30 cellular contexts compared by ENCODE assay signal in genomic region chr10:101771380-101771779, GRCh38. TPM values are rescaled to one million over a fixed set of nuclear protein-coding genes. Genes with fewer than 3 reads are reported as not detected.
"Had no signal": no experiment of that assay in that cellular context is flagged by ENCODE, and none has a peak within 500 bp of the region (broad histone marks: within the 10 kb centered on the region; RNA-seq: fewer than 3 reads in every experiment).

No MANE protein-coding gene starts in this region.

- H3K27ac ChIP-seq: breast epithelium, KMS-11 had no signal

- H3K4me1 Mint-ChIP-seq: activated CD4-positive, alpha-beta T cell treated with anti-CD3 and anti-CD28 coated beads, Interleukin-2, amount 10 ng/mL, durations not matched to agents 24 days and 14 days had no signal

- H3K4me3 Mint-ChIP-seq: activated CD4-positive, alpha-beta T cell treated with anti-CD3 and anti-CD28 coated beads, Interleukin-2, amount 10 ng/mL, durations not matched to agents 24 days and 14 days; activated CD8-positive, alpha-beta memory T cell treated with anti-CD3 and anti-CD28 coated beads, Interleukin-2, amount 10 ng/mL, durations not matched to agents 7 days and 5 days; activated naive CD4-positive, alpha-beta T cell treated with anti-CD3 and anti-CD28 coated beads, Interleukin-2, amount 50 U/mL, for 24 hours; activated T-cell treated with anti-CD3 and anti-CD28 coated beads, Interleukin-2, amount 50 U/mL, for 24 hours; activated T-helper 1 cell treated with anti-CD3 and anti-CD28 coated beads, Interleukin-12 subunit alpha, Interleukin-12 subunit beta, Interleukin-2, Interleukin-4 antibody, amounts not matched to agents 30 ng/mL and 10 ng/mL and 1 ng/mL, durations not matched to agents 14 hours and 24 hours and 36 hours; T-helper 1 cell treated with Interleukin-12 subunit alpha and Interleukin-12 subunit beta and Interleukin-4 antibody, amounts not matched to agents 30 μg/mL and 1 μg/mL, for 36 hours; WTC11 had no signal

- H3K4me2 ChIP-seq: KMS-11 had no signal

- H3K9me3 Mint-ChIP-seq: activated CD4-positive, alpha-beta T cell treated with anti-CD3 and anti-CD28 coated beads, Interleukin-2, amount 10 ng/mL, durations not matched to agents 24 days and 14 days; activated naive CD4-positive, alpha-beta T cell treated with anti-CD3 and anti-CD28 coated beads, Interleukin-2, amount 50 U/mL, for 24 hours; activated T-cell treated with anti-CD3 and anti-CD28 coated beads, Interleukin-2, amount 50 U/mL, for 24 hours; activated T-helper 1 cell treated with anti-CD3 and anti-CD28 coated beads, Interleukin-12 subunit alpha, Interleukin-12 subunit beta, Interleukin-2, Interleukin-4 antibody, amounts not matched to agents 30 ng/mL and 10 ng/mL and 1 ng/mL, durations not matched to agents 14 hours and 24 hours and 36 hours; T-helper 1 cell treated with Interleukin-12 subunit alpha and Interleukin-12 subunit beta and Interleukin-4 antibody, amounts not matched to agents 30 μg/mL and 1 μg/mL, for 36 hours; WTC11 had no signal

- DNase-seq: activated CD4-positive, alpha-beta T cell treated with anti-CD3 and anti-CD28 coated beads for 1 hour; activated CD4-positive, alpha-beta T cell treated with anti-CD3 and anti-CD28 coated beads, Interleukin-2, amount 10 ng/mL, durations not matched to agents 24 days and 14 days; activated CD4-positive, alpha-beta T cell treated with anti-CD3 and anti-CD28 coated beads, Interleukin-2, amount 50 U/mL, for 48 hours; activated CD8-positive, alpha-beta memory T cell treated with anti-CD3 and anti-CD28 coated beads, Interleukin-2, amount 10 ng/mL, durations not matched to agents 7 days and 5 days; activated effector memory CD4-positive, alpha-beta T cell treated with Interleukin-2 at 50 U/mL for 16 hours; activated naive CD4-positive, alpha-beta T cell; activated T-cell treated with anti-CD3 and anti-CD28 coated beads, Interleukin-2, amount 50 U/mL, for 24 hours; aorta; central memory CD4-positive, alpha-beta T cell; NCI-H1092 treated with DMSO at 0.1 percent for 48 hours; NCI-H1417 treated with DMSO at 0.1 percent for 48 hours; NCI-H1694; NCI-H2029; NCI-H2107; NCI-H2171 treated with DMSO at 0.1 percent for 48 hours; NCI-H226; NCI-H510A; NCI-H526 treated with DMSO at 0.1 percent for 48 hours; NK-92 treated with Interleukin-12 subunit alpha and Interleukin-12 subunit beta, amount 100 ng/mL, for 24 hours; OCI-M1; RPMI8226 had no signal

- H3K27ac Mint-ChIP-seq: activated CD4-positive, alpha-beta T cell treated with anti-CD3 and anti-CD28 coated beads, Interleukin-2, amount 10 ng/mL, durations not matched to agents 24 days and 14 days; activated CD8-positive, alpha-beta memory T cell treated with anti-CD3 and anti-CD28 coated beads, Interleukin-2, amount 10 ng/mL, durations not matched to agents 7 days and 5 days; activated naive CD4-positive, alpha-beta T cell treated with anti-CD3 and anti-CD28 coated beads, Interleukin-2, amount 50 U/mL, for 24 hours; activated T-cell treated with anti-CD3 and anti-CD28 coated beads, Interleukin-2, amount 50 U/mL, for 24 hours; activated T-helper 1 cell treated with anti-CD3 and anti-CD28 coated beads, Interleukin-12 subunit alpha, Interleukin-12 subunit beta, Interleukin-2, Interleukin-4 antibody, amounts not matched to agents 30 ng/mL and 10 ng/mL and 1 ng/mL, durations not matched to agents 14 hours and 24 hours and 36 hours; T-helper 1 cell treated with Interleukin-12 subunit alpha and Interleukin-12 subunit beta and Interleukin-4 antibody, amounts not matched to agents 30 μg/mL and 1 μg/mL, for 36 hours; WTC11 had no signal

- H3K36me3 Mint-ChIP-seq: activated CD8-positive, alpha-beta memory T cell treated with anti-CD3 and anti-CD28 coated beads, Interleukin-2, amount 10 ng/mL, durations not matched to agents 7 days and 5 days; WTC11 had no signal

- H3K9me3 ChIP-seq: breast epithelium had no signal

- H3K4me3 ChIP-seq: breast epithelium had no signal

- ATAC-seq: activated CD8-positive, alpha-beta memory T cell treated with anti-CD3 and anti-CD28 coated beads, Interleukin-2, amount 10 ng/mL, durations not matched to agents 7 days and 5 days; Panc1; Right ventricle myocardium inferior; WTC11 had no signal

- H3K36me3 ChIP-seq: breast epithelium had no signal

- H3K9ac ChIP-seq: KMS-11 had no signal

RNA-seq across cellular contexts. Expression of gene FGF8, which starts 4.5 kb away (rescaled TPM):
- total RNA-seq: activated CD8-positive, alpha-beta memory T cell treated with anti-CD3 and anti-CD28 coated beads, Interleukin-2, amount 10 ng/mL, durations not matched to agents 7 days and 5 days; activated T-helper 1 cell treated with anti-CD3 and anti-CD28 coated beads, Interleukin-12 subunit alpha, Interleukin-12 subunit beta, Interleukin-2, Interleukin-4 antibody, amounts not matched to agents 30 ng/mL and 10 ng/mL and 1 ng/mL, durations not matched to agents 14 hours and 24 hours and 36 hours; aorta; breast epithelium; MCF 10A; Right ventricle myocardium inferior had no signal
- polyA plus RNA-seq: aorta had no signal
